ENCODE assay signal across 2 cellular contexts in genomic region chr6:107578642-107579332, GRCh38.
TF ChIP-seq lines count a peak whose summit lies in the region.

No MANE protein-coding gene starts in this region.

TF ChIP-seq in GM23338, 12 proteins besides CTCF, POLR2A, EP300 and RAD21 (continued from another document):
- no peak for TF ChIP-seq POLR2AphosphoS5 (IDR thresholded peaks at IDR 0.05; ENCODE audit: low read depth)

TF ChIP-seq in neural cell, 6 proteins besides CTCF, POLR2A, EP300 and RAD21 (continued from another document):
- peak; percentile 53 for TF ChIP-seq REST (IDR thresholded peaks at IDR 0.05; ENCODE audit: borderline replicate concordance)
- TF ChIP-seq SMC3 (conservative IDR thresholded peaks at IDR 0.05; ENCODE audit: poor library complexity), result no peak
- no peak for TF ChIP-seq POLR2AphosphoS5 (IDR thresholded peaks at IDR 0.05)
- TF ChIP-seq MXI1 (conservative IDR thresholded peaks at IDR 0.05; ENCODE audit: poor library complexity, severe bottlenecking), result no peak
